In genomic region chr4:859496-859895, GRCh38 we compare ENCODE assay signal across 29 cellular contexts. TPM values are rescaled to one million over a fixed set of nuclear protein-coding genes. Genes with fewer than 3 reads are reported as not detected.
"Had no signal": no experiment of that assay in that cellular context is flagged by ENCODE, and none has a peak within 500 bp of the region (broad histone marks: within the 10 kb centered on the region; RNA-seq: fewer than 3 reads in every experiment).

No MANE protein-coding gene starts in this region.

- H3K27me3 Mint-ChIP-seq: activated B cell treated with CpG ODN at 0.5 μM for 24 hours; activated CD4-positive, alpha-beta T cell treated with anti-CD3 and anti-CD28 coated beads, Interleukin-2, amount 10 ng/mL, durations not matched to agents 24 days and 14 days; activated CD8-positive, alpha-beta memory T cell treated with anti-CD3 and anti-CD28 coated beads, Interleukin-2, amount 10 ng/mL, durations not matched to agents 7 days and 5 days; activated naive CD4-positive, alpha-beta T cell treated with anti-CD3 and anti-CD28 coated beads, Interleukin-2, amount 50 U/mL, for 24 hours; activated T-cell treated with anti-CD3 and anti-CD28 coated beads, Interleukin-2, amount 50 U/mL, for 24 hours; IgD-negative memory B cell had no signal

- ATAC-seq: activated CD8-positive, alpha-beta memory T cell treated with anti-CD3 and anti-CD28 coated beads, Interleukin-2, amount 10 ng/mL, durations not matched to agents 7 days and 5 days had no signal

- H3K9me3 ChIP-seq: ascending aorta had no signal

- H3K27me3 ChIP-seq: ascending aorta had no signal

- H3K4me3 ChIP-seq: ascending aorta had no signal

- H3K4me1 ChIP-seq: ascending aorta had no signal

- H3K9me3 Mint-ChIP-seq: activated B cell treated with CpG ODN at 0.5 μM for 24 hours; activated T-cell treated with anti-CD3 and anti-CD28 coated beads, Interleukin-2, amount 50 U/mL, for 24 hours; IgD-negative memory B cell had no signal

- FAIRE-seq: TTC549 had no signal

- H3K27ac Mint-ChIP-seq: activated B cell treated with CpG ODN at 0.5 μM for 24 hours; activated CD4-positive, alpha-beta T cell treated with anti-CD3 and anti-CD28 coated beads, Interleukin-2, amount 10 ng/mL, durations not matched to agents 24 days and 14 days; activated CD8-positive, alpha-beta memory T cell treated with anti-CD3 and anti-CD28 coated beads, Interleukin-2, amount 10 ng/mL, durations not matched to agents 7 days and 5 days; activated naive CD4-positive, alpha-beta T cell treated with anti-CD3 and anti-CD28 coated beads, Interleukin-2, amount 50 U/mL, for 24 hours; activated T-cell treated with anti-CD3 and anti-CD28 coated beads, Interleukin-2, amount 50 U/mL, for 24 hours; activated T-helper 1 cell treated with anti-CD3 and anti-CD28 coated beads, Interleukin-12 subunit alpha, Interleukin-12 subunit beta, Interleukin-2, Interleukin-4 antibody, amounts not matched to agents 30 ng/mL and 10 ng/mL and 1 ng/mL, durations not matched to agents 14 hours and 24 hours and 36 hours; brain; IgD-negative memory B cell; T-helper 1 cell treated with Interleukin-12 subunit alpha and Interleukin-12 subunit beta and Interleukin-4 antibody, amounts not matched to agents 30 μg/mL and 1 μg/mL, for 36 hours had no signal

- H3K4me1 Mint-ChIP-seq: activated B cell treated with CpG ODN at 0.5 μM for 24 hours; activated CD4-positive, alpha-beta T cell treated with anti-CD3 and anti-CD28 coated beads, Interleukin-2, amount 10 ng/mL, durations not matched to agents 24 days and 14 days; brain had no signal

- DNase-seq: activated B cell treated with CpG ODN at 0.5 μM for 24 hours; activated CD4-positive, alpha-beta T cell treated with anti-CD3 and anti-CD28 coated beads for 1 hour; activated CD4-positive, alpha-beta T cell treated with anti-CD3 and anti-CD28 coated beads, Interleukin-2, amount 10 ng/mL, durations not matched to agents 24 days and 14 days; activated CD4-positive, alpha-beta T cell treated with anti-CD3 and anti-CD28 coated beads, Interleukin-2, amount 50 U/mL, for 48 hours; activated CD8-positive, alpha-beta memory T cell treated with anti-CD3 and anti-CD28 coated beads, Interleukin-2, amount 10 ng/mL, durations not matched to agents 7 days and 5 days; activated effector memory CD4-positive, alpha-beta T cell treated with Interleukin-2 at 50 U/mL for 16 hours; activated naive CD4-positive, alpha-beta T cell; activated T-cell treated with anti-CD3 and anti-CD28 coated beads, Interleukin-2, amount 50 U/mL, for 24 hours; KG1; NCI-H1048; NCI-H1417 treated with DMSO at 0.1 percent for 48 hours; NCI-H1694; NCI-H2029; NCI-H2107; NCI-H2171 treated with DMSO at 0.1 percent for 48 hours; NCI-H226; NCI-H526; NCI-H774; SHP77 treated with DMSO at 0.1 percent for 48 hours had no signal

- H3K27ac ChIP-seq: ascending aorta had no signal

- H3K4me3 Mint-ChIP-seq: activated B cell treated with CpG ODN at 0.5 μM for 24 hours; activated CD4-positive, alpha-beta T cell treated with anti-CD3 and anti-CD28 coated beads, Interleukin-2, amount 10 ng/mL, durations not matched to agents 24 days and 14 days; activated CD8-positive, alpha-beta memory T cell treated with anti-CD3 and anti-CD28 coated beads, Interleukin-2, amount 10 ng/mL, durations not matched to agents 7 days and 5 days; activated naive CD4-positive, alpha-beta T cell treated with anti-CD3 and anti-CD28 coated beads, Interleukin-2, amount 50 U/mL, for 24 hours; activated T-cell treated with anti-CD3 and anti-CD28 coated beads, Interleukin-2, amount 50 U/mL, for 24 hours; activated T-helper 1 cell treated with anti-CD3 and anti-CD28 coated beads, Interleukin-12 subunit alpha, Interleukin-12 subunit beta, Interleukin-2, Interleukin-4 antibody, amounts not matched to agents 30 ng/mL and 10 ng/mL and 1 ng/mL, durations not matched to agents 14 hours and 24 hours and 36 hours; brain; IgD-negative memory B cell; T-helper 1 cell treated with Interleukin-12 subunit alpha and Interleukin-12 subunit beta and Interleukin-4 antibody, amounts not matched to agents 30 μg/mL and 1 μg/mL, for 36 hours had no signal

RNA-seq across cellular contexts. Expression of gene CPLX1, which starts 33.6 kb away (rescaled TPM):
- total RNA-seq: activated B cell treated with CpG ODN at 0.5 μM for 24 hours, LHCN-M2, M059J, RPMI7951 had no signal
